In the genomic region with DNA sequence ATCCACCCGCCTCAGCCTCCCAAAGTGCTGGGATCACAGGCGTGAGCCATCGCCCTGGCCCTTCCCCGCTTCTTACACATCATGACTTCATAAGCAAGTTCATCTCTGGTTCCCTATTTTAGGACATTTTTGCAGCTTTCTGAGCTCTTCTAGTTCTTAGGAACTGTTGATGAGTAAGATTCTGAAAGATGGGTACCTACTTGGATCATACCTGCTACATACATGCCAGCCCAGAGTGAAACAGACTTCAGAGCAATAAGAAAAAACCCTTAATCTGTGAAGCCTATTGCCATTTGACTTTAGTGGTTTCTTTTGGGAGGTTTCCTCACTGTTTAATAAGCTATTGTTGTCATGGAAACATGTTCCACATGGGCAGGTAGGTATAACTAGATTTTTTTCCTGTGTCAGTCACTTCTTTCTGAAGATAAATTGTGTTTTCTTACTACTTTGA, we compare ENCODE assay signal across 15 cellular contexts. TPM values are rescaled to one million over a fixed set of nuclear protein-coding genes. Genes with fewer than 3 reads are reported as not detected.
DNase-seq lines count a peak whose midpoint lies in the region; ATAC-seq and FAIRE-seq lines count a peak whose summit lies in the region.
"Had no signal": no experiment of that assay in that cellular context is flagged by ENCODE, and none has a peak within 500 bp of the region (broad histone marks: within the 10 kb centered on the region; RNA-seq: fewer than 3 reads in every experiment).

No MANE protein-coding gene starts in this region.

- peak; percentile 54 for FAIRE-seq in GM19239 (lab: Jason Lieb, UNC)
- FAIRE-seq: kidney had no signal

- H3K36me3 Mint-ChIP-seq in activated naive CD4-positive, alpha-beta T cell treated with anti-CD3 and anti-CD28 coated beads, Interleukin-2, amount 50 U/mL, for 72 hours = peaks cover 16 to 40% of the 10 kb centered on the region in 2 donors
- peaks cover 25 to 30% of the 10 kb centered on the region in 2 donors for H3K36me3 Mint-ChIP-seq in activated T-cell treated with anti-CD3 and anti-CD28 coated beads, Interleukin-2, amount 50 U/mL, for 72 hours (ENCODE audit: insufficient read depth in 2 of 2)
- H3K36me3 Mint-ChIP-seq in stimulated activated memory B cell treated with anti-CD40 and anti-IgM and Interleukin-4, amounts not matched to agents 10 μg/mL and 1 μg/mL and 100 μg/mL, for 72 hours = peaks cover 75% of the 10 kb centered on the region

- H3K4me1 Mint-ChIP-seq in activated T-cell treated with anti-CD3 and anti-CD28 coated beads, Interleukin-2, amount 50 U/mL, for 72 hours (ENCODE audit: low read depth) = peaks cover 59% of the 10 kb centered on the region
- peaks cover 28% of the 10 kb centered on the region for H3K4me1 Mint-ChIP-seq in stimulated activated memory B cell treated with anti-CD40 and anti-IgM and Interleukin-4, amounts not matched to agents 10 μg/mL and 1 μg/mL and 100 μg/mL, for 72 hours

- no peaks in the 10 kb centered on the region for H3K9me3 ChIP-seq in effector memory CD4-positive, alpha-beta T cell (ENCODE audit: control insufficient read depth, low read length)

- H3K27ac Mint-ChIP-seq in activated naive CD4-positive, alpha-beta T cell treated with anti-CD3 and anti-CD28 coated beads, Interleukin-2, amount 50 U/mL, for 72 hours = peak overlapping the region; percentile 16 to 79
- peak overlapping the region; percentile 72 for H3K27ac Mint-ChIP-seq in activated T-cell treated with anti-CD3 and anti-CD28 coated beads, Interleukin-2, amount 50 U/mL, for 72 hours
- H3K27ac Mint-ChIP-seq in stimulated activated memory B cell treated with anti-CD40 and anti-IgM and Interleukin-4, amounts not matched to agents 10 μg/mL and 1 μg/mL and 100 μg/mL, for 72 hours = peak overlapping the region; percentile 90

- H3K27me3 ChIP-seq in effector memory CD4-positive, alpha-beta T cell (replicated peaks; ENCODE audit: control insufficient read depth, insufficient read depth, low read length, poor library complexity, severe bottlenecking) = no peaks in the 10 kb centered on the region
- H3K27me3 ChIP-seq: cardiac muscle cell, hepatocyte had no signal

- no peaks in the 10 kb centered on the region for H3K9me3 Mint-ChIP-seq in activated naive CD4-positive, alpha-beta T cell treated with anti-CD3 and anti-CD28 coated beads, Interleukin-2, amount 50 U/mL, for 72 hours
- H3K9me3 Mint-ChIP-seq in activated T-cell treated with anti-CD3 and anti-CD28 coated beads, Interleukin-2, amount 50 U/mL, for 72 hours = no peaks in the 10 kb centered on the region
- no peaks in the 10 kb centered on the region for H3K9me3 Mint-ChIP-seq in stimulated activated memory B cell treated with anti-CD40 and anti-IgM and Interleukin-4, amounts not matched to agents 10 μg/mL and 1 μg/mL and 100 μg/mL, for 72 hours

- DNase-seq in activated naive CD4-positive, alpha-beta T cell treated with anti-CD3 and anti-CD28 coated beads, Interleukin-2, amount 50 U/mL, for 72 hours (ENCODE audit: low spot score in 2 of 2) = no peak
- no peak for DNase-seq in activated naive CD4-positive, alpha-beta T cell treated with Interleukin-2 at 50 U/mL for 16 hours
- DNase-seq in GM19239 (ENCODE audit: insufficient read length, low spot score) = no peak
- DNase-seq in activated T-cell treated with anti-CD3 and anti-CD28 coated beads, Interleukin-2, amount 50 U/mL, for 72 hours = peak in 1 of 2 donors; percentile 38
- DNase-seq in effector memory CD4-positive, alpha-beta T cell = no peak
- no peak for DNase-seq in NCI-H187 treated with DMSO at 0.1 percent for 48 hours (lab: John Stamatoyannopoulos, UW)
- DNase-seq: DMS 273 treated with DMSO at 0.1 percent for 48 hours, IMR-90, kidney, NCI-H1092, occipital lobe had no signal

- H3K27me3 Mint-ChIP-seq in activated T-cell treated with anti-CD3 and anti-CD28 coated beads, Interleukin-2, amount 50 U/mL, for 72 hours (ENCODE audit: low read depth) = no peaks in the 10 kb centered on the region
- no peaks in the 10 kb centered on the region for H3K27me3 Mint-ChIP-seq in stimulated activated memory B cell treated with anti-CD40 and anti-IgM and Interleukin-4, amounts not matched to agents 10 μg/mL and 1 μg/mL and 100 μg/mL, for 72 hours

- no peak overlapping the region for H3K27ac ChIP-seq in effector memory CD4-positive, alpha-beta T cell (ENCODE audit: insufficient read depth, low read length, poor library complexity, severe bottlenecking)
- H3K27ac ChIP-seq: cardiac muscle cell, hepatocyte had no signal

- H3K4me3 Mint-ChIP-seq in activated T-cell treated with anti-CD3 and anti-CD28 coated beads, Interleukin-2, amount 50 U/mL, for 72 hours = peak overlapping the region; percentile 17 to 45
- H3K4me3 Mint-ChIP-seq in stimulated activated memory B cell treated with anti-CD40 and anti-IgM and Interleukin-4, amounts not matched to agents 10 μg/mL and 1 μg/mL and 100 μg/mL, for 72 hours = no peak overlapping the region

- H3K4me1 ChIP-seq in effector memory CD4-positive, alpha-beta T cell (ENCODE audit: control insufficient read depth, insufficient read depth, low read length, poor library complexity, severe bottlenecking) = peaks cover 10% of the 10 kb centered on the region

- peaks cover 54% of the 10 kb centered on the region for H3K36me3 ChIP-seq in effector memory CD4-positive, alpha-beta T cell (ENCODE audit: control insufficient read depth, insufficient read depth, low read length)

- no peak overlapping the region for H3K4me3 ChIP-seq in effector memory CD4-positive, alpha-beta T cell (ENCODE audit: insufficient read depth, low read depth, low read length, poor library complexity, severe bottlenecking)
- H3K4me3 ChIP-seq: cardiac muscle cell, hepatocyte had no signal

- peak; percentile 59 to 71 for ATAC-seq in activated naive CD4-positive, alpha-beta T cell treated with anti-CD3 and anti-CD28 coated beads, Interleukin-2, amount 50 U/mL, for 72 hours
- ATAC-seq in activated T-cell treated with anti-CD3 and anti-CD28 coated beads, Interleukin-2, amount 50 U/mL, for 72 hours (replicated peaks in 1 of 2) = peak; percentile 71 to 75
- ATAC-seq in stimulated activated memory B cell treated with anti-CD40 and anti-IgM and Interleukin-4, amounts not matched to agents 10 μg/mL and 1 μg/mL and 100 μg/mL, for 72 hours = peak; percentile 93
- no peak for ATAC-seq in HG02885 (IDR thresholded peaks at IDR 0.05; ENCODE audit: poor library complexity, unreplicated experiment)

RNA-seq across cellular contexts. Expression of a gene that starts 27.9 kb away (rescaled TPM):
- total RNA-seq in activated naive CD4-positive, alpha-beta T cell treated with anti-CD3 and anti-CD28 coated beads, Interleukin-2, amount 50 U/mL, for 72 hours = 1 to 10 TPM; 2.0 to 9.6 TPM
- total RNA-seq in activated T-cell treated with anti-CD3 and anti-CD28 coated beads, Interleukin-2, amount 50 U/mL, for 72 hours = 1 to 10 TPM; 6.8 to 9.3 TPM

RNA-seq across cellular contexts. Expression of a gene that starts 28.3 kb away (rescaled TPM):
- 10 to 100 TPM; 15.6 to 19.4 TPM for total RNA-seq in activated naive CD4-positive, alpha-beta T cell treated with anti-CD3 and anti-CD28 coated beads, Interleukin-2, amount 50 U/mL, for 72 hours
- total RNA-seq in activated T-cell treated with anti-CD3 and anti-CD28 coated beads, Interleukin-2, amount 50 U/mL, for 72 hours = 10 to 100 TPM; 23.2 to 24.4 TPM
